In genomic region chr6:87929843-87930288, GRCh38 we compare ENCODE assay signal across 1 cellular context.
A peak's percentile ranks its signal among the peaks of the same experiment; 100 is the strongest.
TF ChIP-seq lines count a peak whose summit lies in the region.

No MANE protein-coding gene starts in this region.

TF ChIP-seq in HepG2, 621 proteins besides CTCF, POLR2A, EP300 and RAD21 (continued from another document):
- TF ChIP-seq, protein P1, sequence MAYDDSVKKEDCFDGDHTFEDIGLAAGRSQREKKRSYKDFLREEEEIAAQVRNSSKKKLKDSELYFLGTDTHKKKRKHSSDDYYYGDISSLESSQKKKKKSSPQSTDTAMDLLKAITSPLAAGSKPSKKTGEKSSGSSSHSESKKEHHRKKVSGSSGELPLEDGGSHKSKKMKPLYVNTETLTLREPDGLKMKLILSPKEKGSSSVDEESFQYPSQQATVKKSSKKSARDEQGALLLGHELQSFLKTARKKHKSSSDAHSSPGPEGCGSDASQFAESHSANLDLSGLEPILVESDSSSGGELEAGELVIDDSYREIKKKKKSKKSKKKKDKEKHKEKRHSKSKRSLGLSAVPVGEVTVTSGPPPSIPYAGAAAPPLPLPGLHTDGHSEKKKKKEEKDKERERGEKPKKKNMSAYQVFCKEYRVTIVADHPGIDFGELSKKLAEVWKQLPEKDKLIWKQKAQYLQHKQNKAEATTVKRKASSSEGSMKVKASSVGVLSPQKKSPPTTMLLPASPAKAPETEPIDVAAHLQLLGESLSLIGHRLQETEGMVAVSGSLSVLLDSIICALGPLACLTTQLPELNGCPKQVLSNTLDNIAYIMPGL (CRISPR knock-in tag; IDR thresholded peaks at IDR 0.05; ENCODE audit: borderline replicate concordance in 1 of 2, low read depth in 1 of 2): peak; percentile 27 to 84; a peak in 3 of 4 replicates
- TF ChIP-seq ZNF615 (CRISPR knock-in tag; IDR thresholded peaks at IDR 0.05; ENCODE audit: borderline replicate concordance) (no peak), SOX5 (CRISPR knock-in tag; IDR thresholded peaks at IDR 0.05; ENCODE audit: borderline replicate concordance) (0 out of 2 replicates have a peak, but pooled peaks have one; percentile 44), THYN1 (CRISPR knock-in tag; IDR thresholded peaks at IDR 0.05; ENCODE audit: borderline replicate concordance, low read depth) (no peak), ZNF17 (CRISPR knock-in tag; IDR thresholded peaks at IDR 0.05) (no peak), GABPA (IDR thresholded peaks at IDR 0.05; ENCODE audit: low read depth, low read length) (no peak), GABPA (CRISPR knock-in tag; IDR thresholded peaks at IDR 0.05; ENCODE audit: low read depth) (no peak), CEBPG (CRISPR knock-in tag; IDR thresholded peaks at IDR 0.05) (peak; percentile 24; the same call in 1 of the 2 replicates), HHEX (CRISPR knock-in tag; IDR thresholded peaks at IDR 0.05) (no peak), ZNF547 (CRISPR knock-in tag; IDR thresholded peaks at IDR 0.05) (0 out of 2 replicates have a peak, but pooled peaks have one; percentile 25), STAG1 (CRISPR knock-in tag; IDR thresholded peaks at IDR 0.05) (peak; percentile 94), IRF2 (CRISPR knock-in tag; IDR thresholded peaks at IDR 0.05) (peak; percentile 70; the same call in 1 of the 2 replicates), ZSCAN20 (CRISPR knock-in tag; IDR thresholded peaks at IDR 0.05; ENCODE audit: borderline replicate concordance) (no peak), ELF3 (CRISPR knock-in tag; IDR thresholded peaks at IDR 0.05) (peak; percentile 41; the same call in 1 of the 2 replicates), NR3C1 (CRISPR knock-in tag; IDR thresholded peaks at IDR 0.05) (no peak)
- TF ChIP-seq, protein P2, sequence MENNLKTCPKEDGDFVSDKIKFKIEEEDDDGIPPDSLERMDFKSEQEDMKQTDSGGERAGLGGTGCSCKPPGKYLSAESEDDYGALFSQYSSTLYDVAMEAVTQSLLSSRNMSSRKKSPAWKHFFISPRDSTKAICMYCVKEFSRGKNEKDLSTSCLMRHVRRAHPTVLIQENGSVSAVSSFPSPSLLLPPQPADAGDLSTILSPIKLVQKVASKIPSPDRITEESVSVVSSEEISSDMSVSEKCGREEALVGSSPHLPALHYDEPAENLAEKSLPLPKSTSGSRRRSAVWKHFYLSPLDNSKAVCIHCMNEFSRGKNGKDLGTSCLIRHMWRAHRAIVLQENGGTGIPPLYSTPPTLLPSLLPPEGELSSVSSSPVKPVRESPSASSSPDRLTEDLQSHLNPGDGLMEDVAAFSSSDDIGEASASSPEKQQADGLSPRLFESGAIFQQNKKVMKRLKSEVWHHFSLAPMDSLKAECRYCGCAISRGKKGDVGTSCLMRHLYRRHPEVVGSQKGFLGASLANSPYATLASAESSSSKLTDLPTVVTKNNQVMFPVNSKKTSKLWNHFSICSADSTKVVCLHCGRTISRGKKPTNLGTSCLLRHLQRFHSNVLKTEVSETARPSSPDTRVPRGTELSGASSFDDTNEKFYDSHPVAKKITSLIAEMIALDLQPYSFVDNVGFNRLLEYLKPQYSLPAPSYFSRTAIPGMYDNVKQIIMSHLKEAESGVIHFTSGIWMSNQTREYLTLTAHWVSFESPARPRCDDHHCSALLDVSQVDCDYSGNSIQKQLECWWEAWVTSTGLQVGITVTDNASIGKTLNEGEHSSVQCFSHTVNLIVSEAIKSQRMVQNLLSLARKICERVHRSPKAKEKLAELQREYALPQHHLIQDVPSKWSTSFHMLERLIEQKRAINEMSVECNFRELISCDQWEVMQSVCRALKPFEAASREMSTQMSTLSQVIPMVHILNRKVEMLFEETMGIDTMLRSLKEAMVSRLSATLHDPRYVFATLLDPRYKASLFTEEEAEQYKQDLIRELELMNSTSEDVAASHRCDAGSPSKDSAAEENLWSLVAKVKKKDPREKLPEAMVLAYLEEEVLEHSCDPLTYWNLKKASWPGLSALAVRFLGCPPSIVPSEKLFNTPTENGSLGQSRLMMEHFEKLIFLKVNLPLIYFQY (CRISPR knock-in tag; IDR thresholded peaks at IDR 0.05; ENCODE audit: borderline replicate concordance): 0 out of 2 replicates have a peak, but pooled peaks have one; percentile 46
